10 cellular contexts compared by ENCODE assay signal in the genomic region with DNA sequence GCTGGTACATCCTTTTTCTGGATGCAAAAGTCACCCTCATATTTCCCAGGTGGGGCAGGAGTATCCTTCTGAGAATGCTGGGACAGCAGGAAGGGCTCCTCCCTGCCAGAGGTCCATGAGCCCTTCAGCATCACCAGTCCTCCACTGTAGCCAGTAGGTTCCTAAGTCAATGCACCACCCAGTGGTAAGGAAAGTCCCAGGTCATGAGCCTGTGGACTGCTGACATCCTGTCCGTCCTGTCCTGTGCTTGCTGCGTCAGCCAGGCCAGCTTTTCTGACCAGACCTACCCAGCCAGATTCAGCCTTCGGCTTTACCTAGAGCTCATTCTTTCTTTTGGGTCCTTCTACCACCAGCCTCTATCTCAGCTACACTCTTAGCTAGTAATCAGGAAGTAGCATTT. TPM values are rescaled to one million over a fixed set of nuclear protein-coding genes. Genes with fewer than 3 reads are reported as not detected.
DNase-seq lines count a peak whose midpoint lies in the region; ATAC-seq and TF ChIP-seq lines count a peak whose summit lies in the region.
"Had no signal": no experiment of that assay in that cellular context is flagged by ENCODE, and none has a peak within 500 bp of the region (broad histone marks: within the 10 kb centered on the region; RNA-seq: fewer than 3 reads in every experiment).

No MANE protein-coding gene starts in this region.

- H3K4me1 ChIP-seq in PC-3 (ENCODE audit: insufficient read depth, low read length) (peaks cover 22% of the 10 kb centered on the region), neutrophil (ENCODE audit: control insufficient read depth in 1 of 2, insufficient read depth in 1 of 2, low read depth in 1 of 2, low read length in 1 of 2) (peaks cover under 1 to 5% of the 10 kb centered on the region in 2 experiments), MM.1S (ENCODE audit: low read length) (no peaks in the 10 kb centered on the region)

- no TSS peak for BruUV-seq in PC-3 (replicated peaks; lab: Mats Ljungman, UMichigan)

- H3K9me3 ChIP-seq in PC-3 (ENCODE audit: low read length): no peaks in the 10 kb centered on the region
- no peaks in the 10 kb centered on the region for H3K9me3 ChIP-seq in neutrophil
- no peaks in the 10 kb centered on the region for H3K9me3 ChIP-seq in MM.1S (replicated peaks; ENCODE audit: insufficient read depth, low read length)
- H3K9me3 ChIP-seq: esophagus squamous epithelium had no signal

- ATAC-seq in PC-3: peak; percentile 61
- ATAC-seq in esophagus mucosa: peak; percentile 76

- no peak overlapping the region for H2AFZ ChIP-seq in PC-3 (ENCODE audit: low read length)
- no peak overlapping the region for H2AFZ ChIP-seq in MM.1S (ENCODE audit: low read length)

- no peaks in the 10 kb centered on the region for H3K79me2 ChIP-seq in PC-3 (ENCODE audit: low read length)
- no peaks in the 10 kb centered on the region for H3K79me2 ChIP-seq in MM.1S (ENCODE audit: low read length)

- POLR2A ChIA-PET in PC-3 (lab: Charles Lee; ENCODE audit: unreplicated experiment): interaction anchor here (1.7 kb wide), 1 partner anchor 22 kb away, joined by 6 read pairs; no protein-coding TSS in a partner anchor

- DNase-seq in GM10266 (ENCODE audit: extremely low spot score) (peak; percentile 33), PC-3 (peak; percentile 63), NCI-H2029 treated with DMSO at 0.1 percent for 48 hours (lab: John Stamatoyannopoulos, UW) (no peak), MM.1S (no peak), DMS153 (lab: John Stamatoyannopoulos, UW) (no peak), inferior parietal cortex (ENCODE audit: extremely low spot score) (no peak)
- DNase-seq: activated CD8-positive, alpha-beta memory T cell treated with anti-CD3 and anti-CD28 coated beads, Interleukin-2, amount 50 U/mL, for 48 hours; esophagus squamous epithelium had no signal

- H3K9ac ChIP-seq in PC-3 (ENCODE audit: low read length): no peak overlapping the region
- no peak overlapping the region for H3K9ac ChIP-seq in MM.1S (ENCODE audit: low read length)

- H4K20me1 ChIP-seq in PC-3 (ENCODE audit: low read length): no peaks in the 10 kb centered on the region
- no peaks in the 10 kb centered on the region for H4K20me1 ChIP-seq in MM.1S (ENCODE audit: insufficient read depth, low read length)

- H3K27me3 ChIP-seq in PC-3 (ENCODE audit: low read length) (no peaks in the 10 kb centered on the region), neutrophil (no peaks in the 10 kb centered on the region), MM.1S (replicated peaks; ENCODE audit: insufficient read depth, low read length) (no peaks in the 10 kb centered on the region)
- H3K27me3 ChIP-seq: esophagus squamous epithelium had no signal

- TF ChIP-seq CTCF in GM10266 (IDR thresholded peaks at IDR 0.05; ENCODE audit: control insufficient read depth, insufficient read depth, low read depth, missing control alignments) (peak; percentile 24), PC-3 (conservative IDR thresholded peaks at IDR 0.05; ENCODE audit: low read depth, low read length) (peak; percentile 56), neutrophil (IDR thresholded peaks at IDR 0.05) (no peak), MM.1S (IDR thresholded peaks at IDR 0.05; ENCODE audit: low read length) (no peak)

- H3K36me3 ChIP-seq in PC-3 (ENCODE audit: low read depth, low read length): no peaks in the 10 kb centered on the region
- no peaks in the 10 kb centered on the region for H3K36me3 ChIP-seq in neutrophil
- no peaks in the 10 kb centered on the region for H3K36me3 ChIP-seq in MM.1S (replicated peaks; ENCODE audit: insufficient read depth, low read length)
- H3K36me3 ChIP-seq: esophagus squamous epithelium had no signal

- intact Hi-C loops in PC-3 (cut with micrococcal nuclease): loop anchor here (1.0 kb wide), 1 partner anchor 139 kb away; no protein-coding TSS in a partner anchor

- H3K27ac ChIP-seq in PC-3 (ENCODE audit: low read length) (no peak overlapping the region), neutrophil (peak overlapping the region; percentile 7), MM.1S (ENCODE audit: low read length) (no peak overlapping the region)
- H3K27ac ChIP-seq: esophagus squamous epithelium had no signal

- no peak overlapping the region for H3K4me3 ChIP-seq in PC-3 (ENCODE audit: low read length)
- no peak overlapping the region for H3K4me3 ChIP-seq in neutrophil (ENCODE audit: low read depth in 1 of 2, low read length in 1 of 2)
- H3K4me3 ChIP-seq in MM.1S (ENCODE audit: low read length): no peak overlapping the region
- H3K4me3 ChIP-seq: esophagus squamous epithelium had no signal

- H3F3A ChIP-seq in PC-3 (ENCODE audit: low read length, unreplicated experiment) (no peaks in the 10 kb centered on the region), MM.1S (ENCODE audit: insufficient read depth, low read length) (no peaks in the 10 kb centered on the region)

- CTCF ChIA-PET in PC-3 (lab: Charles Lee): interaction anchor here (0.6 kb wide), 1 partner anchor 77 kb away, joined by 4 read pairs; no protein-coding TSS in a partner anchor

- H3K9me2 ChIP-seq in PC-3 (replicated peaks; ENCODE audit: low read length): no peaks in the 10 kb centered on the region
- H3K9me2 ChIP-seq in MM.1S (replicated peaks; ENCODE audit: insufficient read depth, low read length): no peaks in the 10 kb centered on the region

- H3K4me2 ChIP-seq in PC-3 (ENCODE audit: low read length) (no peak overlapping the region), MM.1S (ENCODE audit: low read depth, low read length) (no peak overlapping the region)

RNA-seq across cellular contexts. Expression of a gene that starts 23.0 kb away (rescaled TPM):
- total RNA-seq in PC-3 (2014; rRNA removed) (303 and 400 TPM in 2 replicates), esophagus mucosa (117 TPM)

Comparison
In these comparisons a context has a peak if more than half of its experiments do, and no peak if none do; other contexts are left out.
1. DNase-seq: peak in GM10266 (single experiment) and PC-3 (single experiment); none in NCI-H2029 treated with DMSO at 0.1 percent for 48 hours (single experiment), MM.1S (single experiment), DMS153 (single experiment) and inferior parietal cortex (single experiment).
2. CTCF ChIP-seq: peak in GM10266 (single experiment) and PC-3 (single experiment); none in neutrophil (single experiment) and MM.1S (single experiment).